In the genomic region with DNA sequence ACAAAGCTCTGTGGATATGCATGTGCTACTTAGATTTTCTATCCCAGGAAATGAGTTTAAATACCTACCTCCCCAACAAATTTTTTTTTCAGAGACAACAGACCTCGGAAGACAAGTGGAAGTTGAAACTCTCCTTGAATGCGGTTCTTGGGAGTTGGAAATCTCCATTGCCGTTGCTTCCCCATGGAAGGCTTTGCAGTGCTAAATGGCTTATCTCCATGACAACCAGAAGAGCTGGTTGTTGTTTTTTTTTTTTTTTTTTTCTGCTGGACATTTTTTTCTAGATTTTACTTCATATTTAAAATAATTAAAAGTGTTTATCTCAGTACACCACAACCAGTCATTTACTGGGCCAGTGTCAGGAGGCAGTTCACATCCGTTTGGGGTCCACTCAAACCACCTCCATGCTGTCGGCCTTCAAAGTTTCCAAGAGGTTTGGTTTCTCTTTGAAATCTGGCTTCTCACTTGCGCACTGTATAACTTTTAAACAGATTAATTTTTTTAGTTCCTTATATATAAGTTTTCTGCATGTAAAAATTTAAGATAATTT, we compare ENCODE assay signal across 1 cellular context.
TF ChIP-seq lines count a peak whose summit lies in the region.

No MANE protein-coding gene starts in this region.

TF ChIP-seq in IMR-90, 13 proteins besides CTCF, POLR2A, EP300 and RAD21 (continued from another document):
- TF ChIP-seq SMC3 (IDR thresholded peaks at IDR 0.05; ENCODE audit: low read depth, low read length) (no peak), CEBPB (IDR thresholded peaks at IDR 0.05; ENCODE audit: low read depth, low read length) (no peak), NFE2L2 (IDR thresholded peaks at IDR 0.05; ENCODE audit: low read depth, low read length) (no peak), BHLHE40 (IDR thresholded peaks at IDR 0.05; ENCODE audit: low read depth, low read length) (no peak), MAFK (IDR thresholded peaks at IDR 0.05; ENCODE audit: low read depth, low read length) (no peak), RCOR1 (IDR thresholded peaks at IDR 0.05; ENCODE audit: insufficient replicate concordance, low read length) (no peak), MXI1 (IDR thresholded peaks at IDR 0.05; ENCODE audit: borderline replicate concordance, low read depth, low read length) (no peak), FOS (IDR thresholded peaks at IDR 0.05; ENCODE audit: low read depth, low read length) (no peak), CHD1 (IDR thresholded peaks at IDR 0.05; ENCODE audit: low read depth, low read length) (no peak)
- TF ChIP-seq, protein P1, sequence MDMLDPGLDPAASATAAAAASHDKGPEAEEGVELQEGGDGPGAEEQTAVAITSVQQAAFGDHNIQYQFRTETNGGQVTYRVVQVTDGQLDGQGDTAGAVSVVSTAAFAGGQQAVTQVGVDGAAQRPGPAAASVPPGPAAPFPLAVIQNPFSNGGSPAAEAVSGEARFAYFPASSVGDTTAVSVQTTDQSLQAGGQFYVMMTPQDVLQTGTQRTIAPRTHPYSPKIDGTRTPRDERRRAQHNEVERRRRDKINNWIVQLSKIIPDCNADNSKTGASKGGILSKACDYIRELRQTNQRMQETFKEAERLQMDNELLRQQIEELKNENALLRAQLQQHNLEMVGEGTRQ (IDR thresholded peaks at IDR 0.05; ENCODE audit: low read depth, low read length): no peak
TF ChIP-seq in IMR-90: peak in this region for 0.
